Comparison of ENCODE assay signal across 13 cellular contexts in the genomic region with DNA sequence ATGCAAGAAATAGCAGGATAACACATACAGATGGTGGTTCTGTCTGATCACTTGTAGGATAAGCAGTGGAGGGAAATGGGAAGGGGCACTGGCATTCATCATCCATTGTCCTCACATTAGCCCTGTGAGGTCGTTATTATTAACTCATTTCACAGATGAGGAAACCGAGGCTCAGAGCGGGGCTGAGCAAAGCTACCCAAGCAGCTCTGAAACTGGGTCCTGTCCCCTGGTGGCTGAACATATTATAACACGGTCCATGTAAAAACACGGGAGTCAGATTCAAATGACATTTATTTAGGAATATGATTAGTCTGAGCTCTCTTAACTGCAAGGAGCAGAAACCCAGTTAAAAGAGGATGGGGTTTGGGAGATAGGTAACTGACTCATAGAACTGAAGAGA. TPM values are rescaled to one million over a fixed set of nuclear protein-coding genes. Genes with fewer than 3 reads are reported as not detected.
A peak's percentile ranks its signal among the peaks of the same experiment; 100 is the strongest.
DNase-seq lines count a peak whose midpoint lies in the region; ATAC-seq, FAIRE-seq and TF ChIP-seq lines count a peak whose summit lies in the region.
"Had no signal": no experiment of that assay in that cellular context is flagged by ENCODE, and none has a peak within 500 bp of the region (broad histone marks: within the 10 kb centered on the region; RNA-seq: fewer than 3 reads in every experiment).

No MANE protein-coding gene starts in this region.

- H4K20me1 ChIP-seq in KMS-11 (ENCODE audit: insufficient read depth), result no peaks in the 10 kb centered on the region

- TF ChIP-seq POLR2A in GM12891 (IDR thresholded peaks at IDR 0.05; ENCODE audit: low read depth, low read length), result no peak

- H3K9ac ChIP-seq in KMS-11, result no peak overlapping the region

- no peak overlapping the region for H3K4me3 Mint-ChIP-seq in activated CD4-positive, alpha-beta memory T cell treated with anti-CD3 and anti-CD28 coated beads for 36 hours
- H3K4me3 Mint-ChIP-seq in activated CD4-positive, alpha-beta memory T cell treated with anti-CD3 and anti-CD28 coated beads, Interleukin-2, amount 10 ng/mL, durations not matched to agents 7 days and 5 days, result no peak overlapping the region
- H3K4me3 Mint-ChIP-seq in progenitor cell of endocrine pancreas (ENCODE audit: low read depth), result no peak overlapping the region

- H3K4me3 ChIP-seq in KMS-11 (IDR thresholded peaks at IDR 0.05; ENCODE audit: insufficient read depth, low read depth, low read length) (no peak overlapping the region), choroid plexus epithelial cell (ENCODE audit: low read depth, low read length) (no peak overlapping the region)
- H3K4me3 ChIP-seq: ovary, SK-N-MC had no signal

- no peak for FAIRE-seq in GM12891 (lab: Jason Lieb, UNC)

- POLR2A ChIA-PET in activated CD4-positive, alpha-beta memory T cell treated with anti-CD3 and anti-CD28 coated beads for 36 hours (lab: Charles Lee), result no interaction called here
- POLR2A ChIA-PET in activated CD4-positive, alpha-beta memory T cell treated with anti-CD3 and anti-CD28 coated beads, Interleukin-2, amount 10 ng/mL, durations not matched to agents 7 days and 5 days (lab: Charles Lee), result interaction anchor here (1.4 kb wide), 1 partner anchor 167 kb away, joined by 4 read pairs; no protein-coding TSS in a partner anchor

- H3K79me2 ChIP-seq in KMS-11 (ENCODE audit: insufficient read depth, low read depth), result no peaks in the 10 kb centered on the region

- no peaks in the 10 kb centered on the region for H3K27me3 Mint-ChIP-seq in activated CD4-positive, alpha-beta memory T cell treated with anti-CD3 and anti-CD28 coated beads for 36 hours
- H3K27me3 Mint-ChIP-seq in activated CD4-positive, alpha-beta memory T cell treated with anti-CD3 and anti-CD28 coated beads, Interleukin-2, amount 10 ng/mL, durations not matched to agents 7 days and 5 days, result no peaks in the 10 kb centered on the region
- peaks cover 11% of the 10 kb centered on the region for H3K27me3 Mint-ChIP-seq in progenitor cell of endocrine pancreas

- DNase-seq in activated CD4-positive, alpha-beta memory T cell treated with anti-CD3 and anti-CD28 coated beads for 36 hours, result peak; percentile 9
- no peak for DNase-seq in activated CD4-positive, alpha-beta memory T cell treated with anti-CD3 and anti-CD28 coated beads, Interleukin-2, amount 10 ng/mL, durations not matched to agents 7 days and 5 days
- DNase-seq in choroid plexus epithelial cell (ENCODE audit: low read depth) (no peak), progenitor cell of endocrine pancreas (ENCODE audit: low spot score, unreplicated experiment) (no peak), GM12891 (ENCODE audit: insufficient read length, low spot score) (no peak), kidney glomerular epithelial cell (lab: John Stamatoyannopoulos, UW) (no peak)
- DNase-seq: cortex of kidney, NCI-H187 treated with DMSO at 0.1 percent for 48 hours, ovary had no signal

- TF ChIP-seq CTCF in KMS-11 (conservative IDR thresholded peaks at IDR 0.05; ENCODE audit: low read depth, low read length) (peak; percentile 23; the same call in 1 of the 2 replicates), choroid plexus epithelial cell (conservative IDR thresholded peaks at IDR 0.05; ENCODE audit: low read depth, low read length) (peak; percentile 22), progenitor cell of endocrine pancreas (IDR thresholded peaks at IDR 0.05; ENCODE audit: unreplicated experiment) (peak; percentile 19)

- no peak overlapping the region for H2AFZ ChIP-seq in KMS-11 (ENCODE audit: low read depth)

- ATAC-seq in GM19467 (IDR thresholded peaks at IDR 0.05; ENCODE audit: unreplicated experiment), result no peak

- intact Hi-C loops in activated CD4-positive, alpha-beta memory T cell treated with anti-CD3 and anti-CD28 coated beads for 36 hours (cut with micrococcal nuclease), result no loop called here

- no peaks in the 10 kb centered on the region for H3K9me3 Mint-ChIP-seq in activated CD4-positive, alpha-beta memory T cell treated with anti-CD3 and anti-CD28 coated beads for 36 hours
- H3K9me3 Mint-ChIP-seq in activated CD4-positive, alpha-beta memory T cell treated with anti-CD3 and anti-CD28 coated beads, Interleukin-2, amount 10 ng/mL, durations not matched to agents 7 days and 5 days, result no peaks in the 10 kb centered on the region
- H3K9me3 Mint-ChIP-seq in progenitor cell of endocrine pancreas (ENCODE audit: low read depth), result peaks cover 7% of the 10 kb centered on the region

- peaks cover 9% of the 10 kb centered on the region for H3K4me1 Mint-ChIP-seq in activated CD4-positive, alpha-beta memory T cell treated with anti-CD3 and anti-CD28 coated beads for 36 hours (ENCODE audit: low read depth)
- peaks cover 15% of the 10 kb centered on the region for H3K4me1 Mint-ChIP-seq in activated CD4-positive, alpha-beta memory T cell treated with anti-CD3 and anti-CD28 coated beads, Interleukin-2, amount 10 ng/mL, durations not matched to agents 7 days and 5 days
- H3K4me1 Mint-ChIP-seq in progenitor cell of endocrine pancreas (ENCODE audit: low read depth), result peaks cover 7% of the 10 kb centered on the region

- CTCF ChIA-PET in activated CD4-positive, alpha-beta memory T cell treated with anti-CD3 and anti-CD28 coated beads for 36 hours (lab: Charles Lee), result interaction anchor here (0.6 to 15.7 kb wide), 15 partner anchors 10 to 236 kb away, joined by 3 to 273 read pairs (median 3); no protein-coding TSS in a partner anchor
- CTCF ChIA-PET in activated CD4-positive, alpha-beta memory T cell treated with anti-CD3 and anti-CD28 coated beads, Interleukin-2, amount 10 ng/mL, durations not matched to agents 7 days and 5 days (lab: Charles Lee), result interaction anchor here (0.7 to 2.8 kb wide), 14 partner anchors 10 to 237 kb away, joined by 3 to 51 read pairs (median 6); no protein-coding TSS in a partner anchor

- peaks cover 10% of the 10 kb centered on the region for H3K36me3 Mint-ChIP-seq in activated CD4-positive, alpha-beta memory T cell treated with anti-CD3 and anti-CD28 coated beads for 36 hours
- H3K36me3 Mint-ChIP-seq in activated CD4-positive, alpha-beta memory T cell treated with anti-CD3 and anti-CD28 coated beads, Interleukin-2, amount 10 ng/mL, durations not matched to agents 7 days and 5 days (ENCODE audit: low read depth), result no peaks in the 10 kb centered on the region
- peaks cover 3% of the 10 kb centered on the region for H3K36me3 Mint-ChIP-seq in progenitor cell of endocrine pancreas (ENCODE audit: insufficient read depth)

- no peaks in the 10 kb centered on the region for H3K4me1 ChIP-seq in KMS-11 (ENCODE audit: low read depth, poor library complexity, severe bottlenecking)

- no peak overlapping the region for H3K4me2 ChIP-seq in KMS-11

- H3K27ac ChIP-seq in KMS-11, result no peak overlapping the region
- H3K27ac ChIP-seq: ovary, SK-N-MC had no signal

- H3K36me3 ChIP-seq in KMS-11 (ENCODE audit: insufficient read depth), result no peaks in the 10 kb centered on the region
- H3K36me3 ChIP-seq: ovary had no signal

- H3K27ac Mint-ChIP-seq in activated CD4-positive, alpha-beta memory T cell treated with anti-CD3 and anti-CD28 coated beads for 36 hours, result no peak overlapping the region
- H3K27ac Mint-ChIP-seq in activated CD4-positive, alpha-beta memory T cell treated with anti-CD3 and anti-CD28 coated beads, Interleukin-2, amount 10 ng/mL, durations not matched to agents 7 days and 5 days, result no peak overlapping the region
- H3K27ac Mint-ChIP-seq in progenitor cell of endocrine pancreas, result no peak overlapping the region

- no peaks in the 10 kb centered on the region for H3K27me3 ChIP-seq in KMS-11 (ENCODE audit: insufficient read depth, low read depth)
- H3K27me3 ChIP-seq: ovary had no signal

TF ChIP-seq in GM12891, 5 proteins besides CTCF, POLR2A, EP300 and RAD21:
- TF ChIP-seq PAX5 (IDR thresholded peaks at IDR 0.05; ENCODE audit: insufficient read depth, low read length, severe bottlenecking) (no peak), POLR2AphosphoS5 (IDR thresholded peaks at IDR 0.05; ENCODE audit: low read depth, low read length) (no peak), SPI1 (IDR thresholded peaks at IDR 0.05; ENCODE audit: low read depth, low read length) (no peak), TAF1 (IDR thresholded peaks at IDR 0.05; ENCODE audit: low read depth, low read length) (no peak), POU2F2 (IDR thresholded peaks at IDR 0.05; ENCODE audit: low read depth, low read length) (no peak)

RNA-seq across cellular contexts. Expression of gene HRH2, which starts 43.1 kb away (rescaled TPM):
- 10 to 100 TPM; 11.6 to 11.8 TPM for total RNA-seq in activated CD4-positive, alpha-beta memory T cell treated with anti-CD3 and anti-CD28 coated beads for 36 hours
- total RNA-seq in activated CD4-positive, alpha-beta memory T cell treated with anti-CD3 and anti-CD28 coated beads, Interleukin-2, amount 10 ng/mL, durations not matched to agents 7 days and 5 days, result 10 to 100 TPM; 13.4 to 13.7 TPM
- 1.2 and 1.5 TPM in 2 replicates for total RNA-seq in progenitor cell of endocrine pancreas
- polyA plus RNA-seq in GM12891 (2012; ENCODE audit: low read depth, missing spikeins), result 0.01 TPM
- polyA plus RNA-seq: BJ had no signal
